ENCODE assay signal across 26 cellular contexts in genomic region chr12:117321572-117321971, GRCh38. TPM values are rescaled to one million over a fixed set of nuclear protein-coding genes. Genes with fewer than 3 reads are reported as not detected.
"Had no signal": no experiment of that assay in that cellular context is flagged by ENCODE, and none has a peak within 500 bp of the region (broad histone marks: within the 10 kb centered on the region; RNA-seq: fewer than 3 reads in every experiment).

No MANE protein-coding gene starts in this region.

- DNase-seq: activated CD4-positive, alpha-beta T cell treated with anti-CD3 and anti-CD28 coated beads, Interleukin-2, amount 50 U/mL, for 4 hours; activated CD8-positive, alpha-beta memory T cell treated with anti-CD3 and anti-CD28 coated beads for 24 hours; activated CD8-positive, alpha-beta memory T cell treated with anti-CD3 and anti-CD28 coated beads, Interleukin-2, amount 50 U/mL, for 4 hours; activated naive CD4-positive, alpha-beta T cell; activated T-cell treated with anti-CD3 and anti-CD28 coated beads, Interleukin-2, amount 50 U/mL, for 4 hours; adrenal gland; colonic mucosa; effector memory CD8-positive, alpha-beta T cell; heart left ventricle; islet precursor cell; left colon; mesendoderm; naive B cell; nucleus accumbens; right cardiac atrium; stimulated activated CD4-positive, alpha-beta T cell treated with anti-CD3 and anti-CD28 coated beads, Interleukin-12 subunit alpha, Interleukin-12 subunit beta, amount 100 ng/mL, for 4 hours; stimulated activated CD4-positive, alpha-beta T cell treated with anti-CD3 and anti-CD28 coated beads, Interleukin-4, amount 100 ng/mL, for 4 hours; stimulated activated naive CD8-positive, alpha-beta T cell treated with anti-CD3 and anti-CD28 coated beads, Interleukin-15, Interleukin-2, amounts not matched to agents 100 U/mL and 50 U/mL, for 24 hours; substantia nigra; thyroid gland had no signal

- ATAC-seq: activated T-cell treated with anti-CD3 and anti-CD28 coated beads, Interleukin-2, amount 50 U/mL, for 4 hours; effector memory CD8-positive, alpha-beta T cell; heart left ventricle; left colon; right cardiac atrium; stimulated activated naive CD8-positive, alpha-beta T cell treated with anti-CD3 and anti-CD28 coated beads, Interleukin-15, Interleukin-2, amounts not matched to agents 100 U/mL and 50 U/mL, for 24 hours; upper lobe of right lung; WTC11 had no signal

- H3K4me3 ChIP-seq: adrenal gland, colonic mucosa, dorsolateral prefrontal cortex, esophagus muscularis mucosa, heart left ventricle, thyroid gland, upper lobe of right lung had no signal

RNA-seq across cellular contexts. Expression of gene NOS1, which starts 39.9 kb away (rescaled TPM):
- total RNA-seq: activated T-helper 2 cell treated with anti-CD3 and anti-CD28 coated beads, Interferon-gamma antibody, Interleukin-2, Interleukin-4, amounts not matched to agents 10 μg/mL and 5 μg/mL and 100 μg/mL, durations not matched to agents 14 hours and 24 hours and 36 hours; endothelial cell of umbilical vein had no signal
